ENCODE assay signal across 1 cellular context in the genomic region with DNA sequence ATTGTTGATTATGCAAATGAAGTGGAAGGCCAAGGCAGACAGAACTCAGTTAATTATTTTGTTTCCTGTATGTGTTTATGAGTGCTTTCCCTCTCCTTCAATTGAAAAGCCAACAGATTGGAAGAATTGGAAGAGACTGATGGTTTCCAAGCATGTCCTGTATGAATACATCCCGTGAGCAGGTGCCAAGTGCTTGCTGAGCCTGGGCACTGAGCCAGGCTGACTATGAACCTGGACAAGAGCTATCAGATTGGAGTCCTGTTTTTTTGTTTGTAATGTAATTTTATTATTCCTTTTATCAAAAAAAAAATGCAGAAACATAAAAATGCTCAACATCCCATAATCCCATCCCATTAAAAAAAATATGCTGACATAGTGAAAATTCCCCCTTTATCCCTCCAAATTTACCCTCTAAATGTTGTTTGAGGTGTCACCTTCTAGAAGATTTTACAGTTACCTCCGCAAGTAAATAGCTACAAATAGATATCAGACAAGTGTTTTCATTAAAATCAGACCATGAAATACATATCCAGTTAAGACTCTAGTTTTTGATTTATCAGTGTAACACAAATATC.
TF ChIP-seq lines count a peak whose summit lies in the region.

No MANE protein-coding gene starts in this region.

TF ChIP-seq in K562, 482 proteins besides CTCF, POLR2A, EP300 and RAD21 (continued from another document):
- TF ChIP-seq EGR1 (conservative IDR thresholded peaks at IDR 0.05) (no peak), BMI1 (IDR thresholded peaks at IDR 0.05; ENCODE audit: low read length) (no peak), ZNF695 (CRISPR knock-in tag; IDR thresholded peaks at IDR 0.05) (no peak), YBX1 (IDR thresholded peaks at IDR 0.05) (no peak), NBN (IDR thresholded peaks at IDR 0.05; ENCODE audit: low read depth) (no peak), JUN (IDR thresholded peaks at IDR 0.05; ENCODE audit: borderline replicate concordance, low read depth, low read length) (no peak), JUN (CRISPR knock-in tag; IDR thresholded peaks at IDR 0.05; ENCODE audit: borderline replicate concordance) (no peak), SLC30A9 (CRISPR knock-in tag; IDR thresholded peaks at IDR 0.05) (no peak), ZNF316 (IDR thresholded peaks at IDR 0.05) (peak; percentile 91), TGIF2 (CRISPR knock-in tag; IDR thresholded peaks at IDR 0.05) (no peak), RBM15 (IDR thresholded peaks at IDR 0.05; ENCODE audit: insufficient read depth, low read length) (no peak), FOXA3 (CRISPR knock-in tag; conservative IDR thresholded peaks at IDR 0.05 in 1 of 2, IDR thresholded peaks at IDR 0.05 in 1 of 2) (no peak), C11orf30 (IDR thresholded peaks at IDR 0.05; ENCODE audit: low read depth) (peak; percentile 72), PHF8 (IDR thresholded peaks at IDR 0.05; ENCODE audit: borderline replicate concordance, low read length) (no peak), TBL1XR1 (IDR thresholded peaks at IDR 0.05; ENCODE audit: low read length in 2 of 2) (no peak), PHB (CRISPR knock-in tag; IDR thresholded peaks at IDR 0.05) (no peak), LARP7 (IDR thresholded peaks at IDR 0.05) (no peak), DMBX1 (CRISPR knock-in tag; IDR thresholded peaks at IDR 0.05; ENCODE audit: borderline replicate concordance) (no peak), PYGO2 (tag; IDR thresholded peaks at IDR 0.05) (no peak), MAFF (IDR thresholded peaks at IDR 0.05; ENCODE audit: low read length) (peak; percentile 92), GMEB1 (CRISPR knock-in tag; IDR thresholded peaks at IDR 0.05) (no peak), MAFG (tag; conservative IDR thresholded peaks at IDR 0.05) (peak; percentile 84), MAFK (IDR thresholded peaks at IDR 0.05; ENCODE audit: low read length) (peak; percentile 91), ZNF175 (CRISPR knock-in tag; IDR thresholded peaks at IDR 0.05; ENCODE audit: low read depth) (no peak)
- TF ChIP-seq, protein P1, sequence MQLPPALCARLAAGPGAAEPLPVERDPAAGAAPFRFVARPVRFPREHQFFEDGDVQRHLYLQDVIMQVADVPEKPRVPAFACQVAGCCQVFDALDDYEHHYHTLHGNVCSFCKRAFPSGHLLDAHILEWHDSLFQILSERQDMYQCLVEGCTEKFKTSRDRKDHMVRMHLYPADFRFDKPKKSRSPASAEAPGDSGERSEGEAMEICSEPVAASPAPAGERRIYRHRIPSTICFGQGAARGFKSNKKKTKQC (CRISPR knock-in tag; IDR thresholded peaks at IDR 0.05), result no peak
- TF ChIP-seq, protein P2, sequence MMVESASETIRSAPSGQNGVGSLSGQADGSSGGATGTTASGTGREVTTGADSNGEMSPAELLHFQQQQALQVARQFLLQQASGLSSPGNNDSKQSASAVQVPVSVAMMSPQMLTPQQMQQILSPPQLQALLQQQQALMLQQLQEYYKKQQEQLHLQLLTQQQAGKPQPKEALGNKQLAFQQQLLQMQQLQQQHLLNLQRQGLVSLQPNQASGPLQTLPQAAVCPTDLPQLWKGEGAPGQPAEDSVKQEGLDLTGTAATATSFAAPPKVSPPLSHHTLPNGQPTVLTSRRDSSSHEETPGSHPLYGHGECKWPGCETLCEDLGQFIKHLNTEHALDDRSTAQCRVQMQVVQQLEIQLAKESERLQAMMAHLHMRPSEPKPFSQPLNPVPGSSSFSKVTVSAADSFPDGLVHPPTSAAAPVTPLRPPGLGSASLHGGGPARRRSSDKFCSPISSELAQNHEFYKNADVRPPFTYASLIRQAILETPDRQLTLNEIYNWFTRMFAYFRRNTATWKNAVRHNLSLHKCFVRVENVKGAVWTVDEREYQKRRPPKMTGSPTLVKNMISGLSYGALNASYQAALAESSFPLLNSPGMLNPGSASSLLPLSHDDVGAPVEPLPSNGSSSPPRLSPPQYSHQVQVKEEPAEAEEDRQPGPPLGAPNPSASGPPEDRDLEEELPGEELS (CRISPR knock-in tag; IDR thresholded peaks at IDR 0.05; ENCODE audit: borderline replicate concordance), result no peak
- TF ChIP-seq, protein P3, sequence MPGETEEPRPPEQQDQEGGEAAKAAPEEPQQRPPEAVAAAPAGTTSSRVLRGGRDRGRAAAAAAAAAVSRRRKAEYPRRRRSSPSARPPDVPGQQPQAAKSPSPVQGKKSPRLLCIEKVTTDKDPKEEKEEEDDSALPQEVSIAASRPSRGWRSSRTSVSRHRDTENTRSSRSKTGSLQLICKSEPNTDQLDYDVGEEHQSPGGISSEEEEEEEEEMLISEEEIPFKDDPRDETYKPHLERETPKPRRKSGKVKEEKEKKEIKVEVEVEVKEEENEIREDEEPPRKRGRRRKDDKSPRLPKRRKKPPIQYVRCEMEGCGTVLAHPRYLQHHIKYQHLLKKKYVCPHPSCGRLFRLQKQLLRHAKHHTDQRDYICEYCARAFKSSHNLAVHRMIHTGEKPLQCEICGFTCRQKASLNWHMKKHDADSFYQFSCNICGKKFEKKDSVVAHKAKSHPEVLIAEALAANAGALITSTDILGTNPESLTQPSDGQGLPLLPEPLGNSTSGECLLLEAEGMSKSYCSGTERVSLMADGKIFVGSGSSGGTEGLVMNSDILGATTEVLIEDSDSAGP (CRISPR knock-in tag; IDR thresholded peaks at IDR 0.05), result no peak
- TF ChIP-seq, protein P4, sequence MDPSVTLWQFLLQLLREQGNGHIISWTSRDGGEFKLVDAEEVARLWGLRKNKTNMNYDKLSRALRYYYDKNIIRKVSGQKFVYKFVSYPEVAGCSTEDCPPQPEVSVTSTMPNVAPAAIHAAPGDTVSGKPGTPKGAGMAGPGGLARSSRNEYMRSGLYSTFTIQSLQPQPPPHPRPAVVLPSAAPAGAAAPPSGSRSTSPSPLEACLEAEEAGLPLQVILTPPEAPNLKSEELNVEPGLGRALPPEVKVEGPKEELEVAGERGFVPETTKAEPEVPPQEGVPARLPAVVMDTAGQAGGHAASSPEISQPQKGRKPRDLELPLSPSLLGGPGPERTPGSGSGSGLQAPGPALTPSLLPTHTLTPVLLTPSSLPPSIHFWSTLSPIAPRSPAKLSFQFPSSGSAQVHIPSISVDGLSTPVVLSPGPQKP (CRISPR knock-in tag; IDR thresholded peaks at IDR 0.05), result no peak
- TF ChIP-seq, protein P5, sequence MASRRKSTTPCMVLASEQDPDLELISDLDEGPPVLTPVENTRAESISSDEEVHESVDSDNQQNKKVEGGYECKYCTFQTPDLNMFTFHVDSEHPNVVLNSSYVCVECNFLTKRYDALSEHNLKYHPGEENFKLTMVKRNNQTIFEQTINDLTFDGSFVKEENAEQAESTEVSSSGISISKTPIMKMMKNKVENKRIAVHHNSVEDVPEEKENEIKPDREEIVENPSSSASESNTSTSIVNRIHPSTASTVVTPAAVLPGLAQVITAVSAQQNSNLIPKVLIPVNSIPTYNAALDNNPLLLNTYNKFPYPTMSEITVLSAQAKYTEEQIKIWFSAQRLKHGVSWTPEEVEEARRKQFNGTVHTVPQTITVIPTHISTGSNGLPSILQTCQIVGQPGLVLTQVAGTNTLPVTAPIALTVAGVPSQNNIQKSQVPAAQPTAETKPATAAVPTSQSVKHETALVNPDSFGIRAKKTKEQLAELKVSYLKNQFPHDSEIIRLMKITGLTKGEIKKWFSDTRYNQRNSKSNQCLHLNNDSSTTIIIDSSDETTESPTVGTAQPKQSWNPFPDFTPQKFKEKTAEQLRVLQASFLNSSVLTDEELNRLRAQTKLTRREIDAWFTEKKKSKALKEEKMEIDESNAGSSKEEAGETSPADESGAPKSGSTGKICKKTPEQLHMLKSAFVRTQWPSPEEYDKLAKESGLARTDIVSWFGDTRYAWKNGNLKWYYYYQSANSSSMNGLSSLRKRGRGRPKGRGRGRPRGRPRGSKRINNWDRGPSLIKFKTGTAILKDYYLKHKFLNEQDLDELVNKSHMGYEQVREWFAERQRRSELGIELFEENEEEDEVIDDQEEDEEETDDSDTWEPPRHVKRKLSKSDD (conservative IDR thresholded peaks at IDR 0.05; ENCODE audit: low read length), result no peak
